Comparison of ENCODE assay signal across 20 cellular contexts in genomic region chr10:51103818-51104217, GRCh38. TPM values are rescaled to one million over a fixed set of nuclear protein-coding genes. Genes with fewer than 3 reads are reported as not detected.
"Had no signal": no experiment of that assay in that cellular context is flagged by ENCODE, and none has a peak within 500 bp of the region (broad histone marks: within the 10 kb centered on the region; RNA-seq: fewer than 3 reads in every experiment).

No MANE protein-coding gene starts in this region.

- H3K4me1 ChIP-seq: adrenal gland, upper lobe of right lung had no signal

- H3K27ac ChIP-seq: adrenal gland, heart right ventricle, left ventricle myocardium inferior, upper lobe of right lung had no signal

- H3K27me3 ChIP-seq: adrenal gland, heart right ventricle, upper lobe of right lung had no signal

- H3K4me3 Mint-ChIP-seq: activated CD4-positive, alpha-beta T cell treated with anti-CD3 and anti-CD28 coated beads, Interleukin-2, amount 10 ng/mL, durations not matched to agents 7 days and 5 days; activated naive CD4-positive, alpha-beta T cell treated with anti-CD3 and anti-CD28 coated beads, Interleukin-2, amount 10 ng/mL, durations not matched to agents 7 days and 5 days; activated T-helper 17 cell treated with anti-CD3 and anti-CD28 coated beads, Interleukin-2, amount 50 U/mL, for 72 hours; central memory CD8-positive, alpha-beta T cell; nephron; stimulated activated naive CD8-positive, alpha-beta T cell treated with anti-CD3 and anti-CD28 coated beads, Interleukin-15, Interleukin-2, amounts not matched to agents 100 ng/mL and 50 ng/mL, for 24 hours had no signal

- H3K27ac Mint-ChIP-seq: activated CD4-positive, alpha-beta T cell treated with anti-CD3 and anti-CD28 coated beads, Interleukin-2, amount 10 ng/mL, durations not matched to agents 7 days and 5 days; activated naive CD4-positive, alpha-beta T cell treated with anti-CD3 and anti-CD28 coated beads, Interleukin-2, amount 10 ng/mL, durations not matched to agents 7 days and 5 days; activated T-helper 17 cell treated with anti-CD3 and anti-CD28 coated beads, Interleukin-2, amount 50 U/mL, for 72 hours; nephron; stimulated activated naive CD8-positive, alpha-beta T cell treated with anti-CD3 and anti-CD28 coated beads, Interleukin-15, Interleukin-2, amounts not matched to agents 100 ng/mL and 50 ng/mL, for 24 hours had no signal

- H3K27me3 Mint-ChIP-seq: activated CD4-positive, alpha-beta T cell treated with anti-CD3 and anti-CD28 coated beads, Interleukin-2, amount 10 ng/mL, durations not matched to agents 7 days and 5 days; activated naive CD4-positive, alpha-beta T cell treated with anti-CD3 and anti-CD28 coated beads, Interleukin-2, amount 10 ng/mL, durations not matched to agents 7 days and 5 days; stimulated activated naive CD8-positive, alpha-beta T cell treated with anti-CD3 and anti-CD28 coated beads, Interleukin-15, Interleukin-2, amounts not matched to agents 100 ng/mL and 50 ng/mL, for 24 hours had no signal

- H3K4me1 Mint-ChIP-seq: activated CD4-positive, alpha-beta T cell treated with anti-CD3 and anti-CD28 coated beads, Interleukin-2, amount 10 ng/mL, durations not matched to agents 7 days and 5 days; activated naive CD4-positive, alpha-beta T cell treated with anti-CD3 and anti-CD28 coated beads, Interleukin-2, amount 10 ng/mL, durations not matched to agents 7 days and 5 days; activated T-helper 17 cell treated with anti-CD3 and anti-CD28 coated beads, Interleukin-2, amount 50 U/mL, for 72 hours; central memory CD8-positive, alpha-beta T cell had no signal

- H3K4me3 ChIP-seq: adrenal gland, heart right ventricle, left ventricle myocardium inferior, upper lobe of right lung had no signal

- H3K36me3 ChIP-seq: adrenal gland, heart right ventricle, left ventricle myocardium inferior, upper lobe of right lung had no signal

- DNase-seq: activated CD4-positive, alpha-beta T cell treated with anti-CD3 and anti-CD28 coated beads, Interleukin-2, amount 10 ng/mL, durations not matched to agents 7 days and 5 days; activated CD4-positive, CD25-positive, alpha-beta regulatory T cell; activated CD8-positive, alpha-beta memory T cell treated with anti-CD3 and anti-CD28 coated beads for 24 hours; activated naive CD4-positive, alpha-beta T cell treated with anti-CD3 and anti-CD28 coated beads, Interleukin-2, amount 10 ng/mL, durations not matched to agents 7 days and 5 days; activated T-cell treated with anti-CD3 and anti-CD28 coated beads for 4 hours; adrenal gland; cortex of kidney; effector CD8-positive, alpha-beta T cell; erythroblast; heart right ventricle; left ventricle myocardium inferior; mesenchymal stem cell; stimulated activated CD4-positive, alpha-beta T cell treated with anti-CD3 and anti-CD28 coated beads, Interleukin-4, amount 100 ng/mL, for 1 hour; stimulated activated CD8-positive, alpha-beta memory T cell treated with anti-CD3 and anti-CD28 coated beads, Interleukin-4, amount 100 ng/mL, for 48 hours; T-helper 2 cell; upper lobe of right lung had no signal

- ATAC-seq: activated T-helper 17 cell treated with anti-CD3 and anti-CD28 coated beads, Interleukin-2, amount 50 U/mL, for 72 hours; heart right ventricle; upper lobe of right lung had no signal

- H3K9me3 Mint-ChIP-seq: activated CD4-positive, alpha-beta T cell treated with anti-CD3 and anti-CD28 coated beads, Interleukin-2, amount 10 ng/mL, durations not matched to agents 7 days and 5 days; activated naive CD4-positive, alpha-beta T cell treated with anti-CD3 and anti-CD28 coated beads, Interleukin-2, amount 10 ng/mL, durations not matched to agents 7 days and 5 days; activated T-helper 17 cell treated with anti-CD3 and anti-CD28 coated beads, Interleukin-2, amount 50 U/mL, for 72 hours; central memory CD8-positive, alpha-beta T cell; nephron; stimulated activated naive CD8-positive, alpha-beta T cell treated with anti-CD3 and anti-CD28 coated beads, Interleukin-15, Interleukin-2, amounts not matched to agents 100 ng/mL and 50 ng/mL, for 24 hours had no signal

- H3K9me3 ChIP-seq: adrenal gland, heart right ventricle, left ventricle myocardium inferior, upper lobe of right lung had no signal

- H3K36me3 Mint-ChIP-seq: activated naive CD4-positive, alpha-beta T cell treated with anti-CD3 and anti-CD28 coated beads, Interleukin-2, amount 10 ng/mL, durations not matched to agents 7 days and 5 days had no signal

RNA-seq across cellular contexts. Expression of gene PRKG1, which starts 29.5 kb away (rescaled TPM):
- total RNA-seq: activated CD4-positive, alpha-beta T cell treated with anti-CD3 and anti-CD28 coated beads, Interleukin-2, amount 10 ng/mL, durations not matched to agents 7 days and 5 days had no signal
